Comparison of ENCODE assay signal across 2 cellular contexts in the genomic region with DNA sequence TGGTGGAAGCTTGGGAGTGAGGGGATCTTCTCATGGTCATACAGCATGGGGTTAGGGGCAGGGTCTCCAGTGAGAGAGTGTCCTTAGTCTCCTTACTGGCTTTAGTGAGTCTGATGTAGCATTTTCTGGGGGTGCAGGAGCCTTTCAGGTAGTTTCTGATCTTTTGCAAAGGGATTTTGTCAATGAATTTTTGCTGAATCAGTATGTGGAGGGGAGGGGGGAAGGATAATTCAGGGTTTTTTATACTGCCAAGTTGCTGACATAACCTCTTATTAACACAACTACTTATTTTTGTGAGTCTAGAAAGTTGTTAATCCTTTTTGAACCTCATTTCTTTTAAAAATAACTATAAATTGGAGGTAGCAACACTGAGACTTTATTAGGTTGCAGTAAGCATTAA.
A peak's percentile ranks its signal among the peaks of the same experiment; 100 is the strongest.
TF ChIP-seq lines count a peak whose summit lies in the region.

No MANE protein-coding gene starts in this region.

TF ChIP-seq in HepG2, 621 proteins besides CTCF, POLR2A, EP300 and RAD21:
- TF ChIP-seq MAFK (conservative IDR thresholded peaks at IDR 0.05 in 1 of 2, IDR thresholded peaks at IDR 0.05 in 1 of 2; ENCODE audit: low read length in 2 of 2) (peak; percentile 55 to 77), MAFF (IDR thresholded peaks at IDR 0.05; ENCODE audit: low read depth, low read length) (peak; percentile 64), ZSCAN22 (CRISPR knock-in tag; IDR thresholded peaks at IDR 0.05) (no peak), IRX3 (CRISPR knock-in tag; IDR thresholded peaks at IDR 0.05; ENCODE audit: borderline replicate concordance, low read depth) (no peak)

TF ChIP-seq in IMR-90, 13 proteins besides CTCF, POLR2A, EP300 and RAD21:
- TF ChIP-seq, protein P1, sequence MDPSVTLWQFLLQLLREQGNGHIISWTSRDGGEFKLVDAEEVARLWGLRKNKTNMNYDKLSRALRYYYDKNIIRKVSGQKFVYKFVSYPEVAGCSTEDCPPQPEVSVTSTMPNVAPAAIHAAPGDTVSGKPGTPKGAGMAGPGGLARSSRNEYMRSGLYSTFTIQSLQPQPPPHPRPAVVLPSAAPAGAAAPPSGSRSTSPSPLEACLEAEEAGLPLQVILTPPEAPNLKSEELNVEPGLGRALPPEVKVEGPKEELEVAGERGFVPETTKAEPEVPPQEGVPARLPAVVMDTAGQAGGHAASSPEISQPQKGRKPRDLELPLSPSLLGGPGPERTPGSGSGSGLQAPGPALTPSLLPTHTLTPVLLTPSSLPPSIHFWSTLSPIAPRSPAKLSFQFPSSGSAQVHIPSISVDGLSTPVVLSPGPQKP (IDR thresholded peaks at IDR 0.05; ENCODE audit: borderline replicate concordance, low read depth, low read length): no peak
- peak; percentile 15; the same call in 1 of the 2 replicates for TF ChIP-seq MAFK (IDR thresholded peaks at IDR 0.05; ENCODE audit: low read depth, low read length)
TF ChIP-seq in IMR-90: peak in this region for 1.
